Comparison of ENCODE assay signal across 7 cellular contexts in the genomic region with DNA sequence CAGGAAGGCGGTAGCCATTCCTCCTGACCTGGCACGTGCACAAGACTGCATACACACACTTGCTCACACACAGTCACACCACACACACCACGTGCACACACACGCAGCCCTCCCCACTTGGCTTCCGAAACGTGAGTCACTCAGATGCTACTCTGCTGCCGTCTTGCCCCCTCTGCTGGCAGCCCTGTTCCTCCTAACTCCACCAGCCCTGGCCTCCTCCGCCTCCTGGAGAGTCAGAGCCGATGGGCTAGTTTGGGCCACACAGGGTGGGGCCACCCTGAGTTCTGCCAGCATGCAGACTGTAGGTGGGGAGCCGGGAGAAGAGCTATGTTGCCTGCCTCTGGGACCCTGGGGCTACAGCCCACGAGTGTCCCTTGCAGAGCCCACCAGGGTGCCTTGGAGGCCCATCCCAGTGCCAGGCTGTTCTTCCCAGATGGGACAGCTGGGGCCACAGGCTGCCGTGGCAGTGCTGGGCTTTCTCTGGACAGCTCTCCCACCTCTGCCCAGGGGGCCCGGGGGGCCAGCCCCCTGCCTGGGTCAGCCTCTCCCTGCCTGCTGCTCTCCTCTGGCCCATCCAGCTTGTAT. TPM values are rescaled to one million over a fixed set of nuclear protein-coding genes. Genes with fewer than 3 reads are reported as not detected.
DNase-seq lines count a peak whose midpoint lies in the region; TF ChIP-seq lines count a peak whose summit lies in the region.

No MANE protein-coding gene starts in this region.

- H3K9me3 ChIP-seq in GM23248 (ENCODE audit: low read depth) = no peaks in the 10 kb centered on the region
- no peaks in the 10 kb centered on the region for H3K9me3 ChIP-seq in OCI-LY7 (ENCODE audit: low read length)
- H3K9me3 ChIP-seq in adipocyte (ENCODE audit: control insufficient read depth, low read length) = no peaks in the 10 kb centered on the region
- no peaks in the 10 kb centered on the region for H3K9me3 ChIP-seq in hepatocyte (ENCODE audit: low read depth)

- H3K4me1 ChIP-seq in GM23248 (ENCODE audit: insufficient read depth) = no peaks in the 10 kb centered on the region
- H3K4me1 ChIP-seq in OCI-LY7 (ENCODE audit: insufficient read depth, low read length, poor library complexity, severe bottlenecking) = no peaks in the 10 kb centered on the region
- peaks cover 16% of the 10 kb centered on the region for H3K4me1 ChIP-seq in adipocyte (ENCODE audit: control insufficient read depth, insufficient read depth, low read length)
- H3K4me1 ChIP-seq in hepatocyte (ENCODE audit: insufficient read depth) = no peaks in the 10 kb centered on the region

- no peaks in the 10 kb centered on the region for H3K79me2 ChIP-seq in GM23248 (ENCODE audit: insufficient read depth)
- H3K79me2 ChIP-seq in OCI-LY7 (ENCODE audit: insufficient read depth, low read depth, low read length) = no peaks in the 10 kb centered on the region
- no peaks in the 10 kb centered on the region for H3K79me2 ChIP-seq in hepatocyte

- no TSS peak for BruUV-seq in OCI-LY7 (replicated peaks; lab: Mats Ljungman, UMichigan)

- H3F3A ChIP-seq in GM23248 (ENCODE audit: insufficient read depth) = no peaks in the 10 kb centered on the region

- CTCF ChIA-PET in OCI-LY7 (lab: Charles Lee; ENCODE audit: unreplicated experiment) = no interaction called here

- H3K27ac ChIP-seq in GM23248 (peak overlapping the region; percentile 62), OCI-LY7 (ENCODE audit: low read depth, low read length, poor library complexity, severe bottlenecking) (no peak overlapping the region), hepatocyte (no peak overlapping the region)

- peak overlapping the region; percentile 35; the same call in 1 of the 2 replicates for H3K9ac ChIP-seq in GM23248
- peak overlapping the region; percentile 61 for H3K9ac ChIP-seq in adipocyte (ENCODE audit: low read length)

- H4K20me1 ChIP-seq in GM23248 (ENCODE audit: insufficient read depth) (no peaks in the 10 kb centered on the region), OCI-LY7 (ENCODE audit: insufficient read depth, low read length) (no peaks in the 10 kb centered on the region), hepatocyte (ENCODE audit: insufficient read depth, poor library complexity, severe bottlenecking) (no peaks in the 10 kb centered on the region)

- DNase-seq in GM23248 (peak; percentile 99), OCI-LY7 (ENCODE audit: low spot score) (no peak), adipocyte (ENCODE audit: low read depth) (peak; percentile 80), hepatocyte (ENCODE audit: low spot score) (peak; percentile 73), GM19238 (ENCODE audit: insufficient read length, low spot score) (no peak), NCI-H2029 (lab: John Stamatoyannopoulos, UW) (no peak)
- DNase-seq in stimulated activated CD8-positive, alpha-beta memory T cell treated with anti-CD3 and anti-CD28 coated beads, Interleukin-12 subunit alpha, Interleukin-12 subunit beta, amount 100 ng/mL, for 4 hours (ENCODE audit: low read depth) = peak; percentile 28

- H3K9me2 ChIP-seq in GM23248 (ENCODE audit: insufficient read depth) (no peaks in the 10 kb centered on the region), OCI-LY7 (ENCODE audit: insufficient read depth, low read length) (no peaks in the 10 kb centered on the region), hepatocyte (replicated peaks; ENCODE audit: insufficient read depth) (no peaks in the 10 kb centered on the region)

- H2AFZ ChIP-seq in GM23248 = no peak overlapping the region
- H2AFZ ChIP-seq in OCI-LY7 (ENCODE audit: low read length) = no peak overlapping the region
- no peak overlapping the region for H2AFZ ChIP-seq in hepatocyte

- in situ Hi-C loops in GM23248 (cut with MboI) = no loop called here

- 9% methylated on average over 13 of the region's 13 CpGs for WGBS in GM23248 (ENCODE audit: low coverage in 1 of 2, low lambda C conversion rate in 2 of 2, missing lambda C conversion rate in 2 of 2), 2 experiments
- 60% methylated on average over 13 of the region's 13 CpGs for WGBS in hepatocyte (ENCODE audit: low lambda C conversion rate, missing lambda C conversion rate)

- H3K36me3 ChIP-seq in GM23248 (ENCODE audit: low read depth) (peaks cover 5% of the 10 kb centered on the region; the same call in 1 of the 2 replicates), OCI-LY7 (ENCODE audit: insufficient read depth, low read length) (peaks cover 50% of the 10 kb centered on the region; the same call in 1 of the 2 replicates), adipocyte (ENCODE audit: control insufficient read depth, insufficient read depth, low read length, severe bottlenecking) (peaks cover 15% of the 10 kb centered on the region), hepatocyte (replicated peaks; ENCODE audit: insufficient read depth, low read depth) (no peaks in the 10 kb centered on the region)

- H3K4me3 ChIP-seq in GM23248 = no peak overlapping the region
- no peak overlapping the region for H3K4me3 ChIP-seq in OCI-LY7 (ENCODE audit: low read depth, low read length, poor library complexity, severe bottlenecking)
- H3K4me3 ChIP-seq in adipocyte (ENCODE audit: low read length) = no peak overlapping the region
- H3K4me3 ChIP-seq in hepatocyte = no peak overlapping the region

- POLR2A ChIA-PET in OCI-LY7 (lab: Charles Lee) = no interaction called here

- no peak overlapping the region for H3K4me2 ChIP-seq in GM23248 (ENCODE audit: unreplicated experiment)
- H3K4me2 ChIP-seq in OCI-LY7 (ENCODE audit: low read length) = no peak overlapping the region
- no peak overlapping the region for H3K4me2 ChIP-seq in hepatocyte

- TF ChIP-seq CTCF in OCI-LY7 (conservative IDR thresholded peaks at IDR 0.05; ENCODE audit: low read length) (peak; percentile 45), hepatocyte (IDR thresholded peaks at IDR 0.05; ENCODE audit: poor library complexity) (peak; percentile 41)

- H3K27me3 ChIP-seq in GM23248 (replicated peaks; ENCODE audit: insufficient read depth) (no peaks in the 10 kb centered on the region), adipocyte (replicated peaks; ENCODE audit: control insufficient read depth, insufficient read depth, low read length) (no peaks in the 10 kb centered on the region), hepatocyte (no peaks in the 10 kb centered on the region)

- intact Hi-C loops in OCI-LY7 (cut with micrococcal nuclease; ENCODE audit: unreplicated experiment) = no loop called here

RNA-seq across cellular contexts. Expression of gene PIN1, which starts 12.1 kb away (rescaled TPM):
- 95.4 and 102 TPM in 2 replicates for total RNA-seq in GM23248 (2014; rRNA removed; shearing (Covaris generic))
- polyA plus RNA-seq in GM23248 (2016; fragmentation: Nextera tagmentation; extraction: Ambion mirVana) = 124 and 134 TPM in 2 replicates
- total RNA-seq in OCI-LY7 (2014; rRNA removed; shearing (Covaris generic)) = 131 and 137 TPM in 2 replicates
- total RNA-seq in OCI-LY7 (2022) = 86.4 and 86.9 TPM in 2 replicates
- total RNA-seq in hepatocyte = 62.1 and 79.0 TPM in 2 replicates
- polyA plus RNA-seq in hepatocyte = 123 and 136 TPM in 2 replicates

RNA-seq across cellular contexts. Expression of gene UBL5, which starts 19.5 kb away (rescaled TPM):
- 392 and 413 TPM in 2 replicates for total RNA-seq in GM23248 (2014; rRNA removed; shearing (Covaris generic))
- polyA plus RNA-seq in GM23248 (2016; fragmentation: Nextera tagmentation; extraction: Ambion mirVana) (605 and 606 TPM in 2 replicates), hepatocyte (613 and 628 TPM in 2 replicates)
- 162 and 249 TPM in 2 replicates for total RNA-seq in OCI-LY7 (2014; rRNA removed; shearing (Covaris generic))
- total RNA-seq in OCI-LY7 (2022) (271 and 323 TPM in 2 replicates), hepatocyte (528 and 581 TPM in 2 replicates)

RNA-seq across cellular contexts. Expression of gene FBXL12, which starts 28.3 kb away (rescaled TPM):
- total RNA-seq in GM23248 (2014; rRNA removed; shearing (Covaris generic)) = 21.9 and 29.8 TPM in 2 replicates
- 27.1 and 28.5 TPM in 2 replicates for polyA plus RNA-seq in GM23248 (2016; fragmentation: Nextera tagmentation; extraction: Ambion mirVana)
- 22.3 and 38.7 TPM in 2 replicates for total RNA-seq in OCI-LY7 (2014; rRNA removed; shearing (Covaris generic))
- 40.6 and 44.4 TPM in 2 replicates for total RNA-seq in OCI-LY7 (2022)
- 28.1 and 33.1 TPM in 2 replicates for total RNA-seq in hepatocyte
- 42.3 and 44.4 TPM in 2 replicates for polyA plus RNA-seq in hepatocyte

Comparison
In these comparisons a context has a peak if more than half of its experiments do, and no peak if none do; other contexts are left out.
1. DNase-seq: peak in GM23248 (single experiment), adipocyte (single experiment), hepatocyte (single experiment) and stimulated activated CD8-positive, alpha-beta memory T cell treated with anti-CD3 and anti-CD28 coated beads, Interleukin-12 subunit alpha, Interleukin-12 subunit beta, amount 100 ng/mL, for 4 hours (single experiment); none in OCI-LY7 (single experiment), GM19238 (single experiment) and NCI-H2029 (single experiment).